In genomic region chr20:59832406-59833156, GRCh38 we compare ENCODE assay signal across 20 cellular contexts.
A peak's percentile ranks its signal among the peaks of the same experiment; 100 is the strongest.
DNase-seq lines count a peak whose midpoint lies in the region; ATAC-seq and TF ChIP-seq lines count a peak whose summit lies in the region.
"Had no signal": no experiment of that assay in that cellular context is flagged by ENCODE, and none has a peak within 500 bp of the region (broad histone marks: within the 10 kb centered on the region; RNA-seq: fewer than 3 reads in every experiment).

No MANE protein-coding gene starts in this region.

- H2AFZ ChIP-seq in OCI-LY7 (ENCODE audit: low read length): no peak overlapping the region

- no peak overlapping the region for H3K27ac Mint-ChIP-seq in activated CD8-positive, alpha-beta memory T cell treated with anti-CD3 and anti-CD28 coated beads, Interleukin-2, amount 10 ng/mL, durations not matched to agents 7 days and 5 days
- H3K27ac Mint-ChIP-seq: H9 had no signal

- peak; percentile 26 for DNase-seq in activated CD8-positive, alpha-beta memory T cell treated with anti-CD3 and anti-CD28 coated beads, Interleukin-2, amount 10 ng/mL, durations not matched to agents 7 days and 5 days
- DNase-seq in activated CD8-positive, alpha-beta memory T cell treated with anti-CD3 and anti-CD28 coated beads, Interleukin-2, amount 50 U/mL, for 4 hours: no peak
- DNase-seq in H7 (peak; percentile 6), esophagus muscularis mucosa (ENCODE audit: extremely low spot score) (peak; percentile 89), sigmoid colon (peak; percentile 44), DMS53 treated with DMSO at 0.1 percent for 48 hours (lab: John Stamatoyannopoulos, UW; ENCODE audit: unreplicated experiment) (no peak), OCI-LY7 (ENCODE audit: low spot score) (no peak)
- DNase-seq: 8988T, DMS 273 treated with DMSO at 0.1 percent for 48 hours, IMR-90, Karpas-422, MG63, NCI-H1092, NCI-H1694, NCI-H2107, NCI-H2227 treated with DMSO at 0.1 percent for 48 hours, NCI-H524, SHP77 treated with DMSO at 0.1 percent for 48 hours had no signal

- H3K79me2 ChIP-seq in OCI-LY7 (ENCODE audit: insufficient read depth, low read depth, low read length): no peaks in the 10 kb centered on the region

- ATAC-seq in activated CD8-positive, alpha-beta memory T cell treated with anti-CD3 and anti-CD28 coated beads, Interleukin-2, amount 10 ng/mL, durations not matched to agents 7 days and 5 days: no peak
- no peak for ATAC-seq in HG02678 (IDR thresholded peaks at IDR 0.05; ENCODE audit: unreplicated experiment)

- no peaks in the 10 kb centered on the region; the same call in 1 of the 2 replicates for H3K27me3 ChIP-seq in H7 (ENCODE audit: control insufficient read depth, insufficient read depth, low read length)
- peaks cover 0 to 11% (median under 1%) of the 10 kb centered on the region in 4 donors for H3K27me3 ChIP-seq in esophagus muscularis mucosa
- H3K27me3 ChIP-seq in sigmoid colon: peaks cover 0 to 4% (median 0%) of the 10 kb centered on the region in 3 donors
- H3K27me3 ChIP-seq: MG63 had no signal

- no peaks in the 10 kb centered on the region for H4K20me1 ChIP-seq in OCI-LY7 (ENCODE audit: insufficient read depth, low read length)

- TF ChIP-seq EP300 in esophagus muscularis mucosa (IDR thresholded peaks at IDR 0.05) (no peak), sigmoid colon (IDR thresholded peaks at IDR 0.05) (no peak)

- H3K9me2 ChIP-seq in OCI-LY7 (ENCODE audit: insufficient read depth, low read length): no peaks in the 10 kb centered on the region

- H3K27me3 Mint-ChIP-seq in activated CD8-positive, alpha-beta memory T cell treated with anti-CD3 and anti-CD28 coated beads, Interleukin-2, amount 10 ng/mL, durations not matched to agents 7 days and 5 days: peaks cover 3% of the 10 kb centered on the region

- H3K4me3 ChIP-seq in H7 (ENCODE audit: insufficient read depth, low read depth, low read length): no peak overlapping the region
- no peak overlapping the region for H3K4me3 ChIP-seq in esophagus muscularis mucosa
- no peak overlapping the region for H3K4me3 ChIP-seq in sigmoid colon
- H3K4me3 ChIP-seq in OCI-LY7 (ENCODE audit: low read depth, low read length, poor library complexity, severe bottlenecking): no peak overlapping the region
- H3K4me3 ChIP-seq: MG63 had no signal

- no peak overlapping the region for H3K27ac ChIP-seq in esophagus muscularis mucosa (replicated peaks in 1 of 4)
- H3K27ac ChIP-seq in sigmoid colon: no peak overlapping the region
- no peak overlapping the region for H3K27ac ChIP-seq in OCI-LY7 (ENCODE audit: low read depth, low read length, poor library complexity, severe bottlenecking)

- no peak overlapping the region for H3K4me3 Mint-ChIP-seq in activated CD8-positive, alpha-beta memory T cell treated with anti-CD3 and anti-CD28 coated beads, Interleukin-2, amount 10 ng/mL, durations not matched to agents 7 days and 5 days
- H3K4me3 Mint-ChIP-seq: H9 had no signal

- H3K4me1 ChIP-seq in esophagus muscularis mucosa: peaks cover 16 to 27% (median 20%) of the 10 kb centered on the region in 4 donors
- peaks cover 0 to 17% (median 16%) of the 10 kb centered on the region in 4 donors for H3K4me1 ChIP-seq in sigmoid colon
- H3K4me1 ChIP-seq in OCI-LY7 (ENCODE audit: insufficient read depth, low read length, poor library complexity, severe bottlenecking): no peaks in the 10 kb centered on the region

- BruUV-seq in OCI-LY7 (replicated peaks; lab: Mats Ljungman, UMichigan): no TSS peak

- intact Hi-C loops in esophagus muscularis mucosa (cut with DNase I): no loop called here
- intact Hi-C loops in sigmoid colon (cut with DNase I): no loop called here
- intact Hi-C loops in OCI-LY7 (cut with micrococcal nuclease; ENCODE audit: unreplicated experiment): no loop called here

- no peaks in the 10 kb centered on the region for H3K36me3 ChIP-seq in H7 (replicated peaks; ENCODE audit: control insufficient read depth, insufficient read depth, low read length)
- no peaks in the 10 kb centered on the region for H3K36me3 ChIP-seq in esophagus muscularis mucosa
- no peaks in the 10 kb centered on the region for H3K36me3 ChIP-seq in sigmoid colon
- H3K36me3 ChIP-seq in OCI-LY7 (ENCODE audit: insufficient read depth, low read length): no peaks in the 10 kb centered on the region
- H3K36me3 ChIP-seq: MG63 had no signal

- TF ChIP-seq POLR2A in esophagus muscularis mucosa (IDR thresholded peaks at IDR 0.05; ENCODE audit: low read depth) (no peak), sigmoid colon (IDR thresholded peaks at IDR 0.05) (no peak)

- CTCF ChIA-PET in activated CD8-positive, alpha-beta memory T cell treated with anti-CD3 and anti-CD28 coated beads, Interleukin-2, amount 10 ng/mL, durations not matched to agents 7 days and 5 days (lab: Charles Lee): no interaction called here
- CTCF ChIA-PET in OCI-LY7 (lab: Charles Lee; ENCODE audit: unreplicated experiment): no interaction called here

- 87% methylated on average over 10 of the region's 10 CpGs for WGBS in esophagus muscularis mucosa
- WGBS in sigmoid colon, 2 donors: 84 to 87% methylated on average over 10 of the region's 10 CpGs

- POLR2A ChIA-PET in OCI-LY7 (lab: Charles Lee): interaction anchor here (0.6 kb wide), 1 partner anchor 67 kb away, joined by 4 read pairs; no protein-coding TSS in a partner anchor

- H3K4me2 ChIP-seq in OCI-LY7 (ENCODE audit: low read length): no peak overlapping the region

- TF ChIP-seq CTCF in esophagus muscularis mucosa (IDR thresholded peaks at IDR 0.05): no peak
- TF ChIP-seq CTCF in sigmoid colon (IDR thresholded peaks at IDR 0.05): no peak
- no peak for TF ChIP-seq CTCF in OCI-LY7 (conservative IDR thresholded peaks at IDR 0.05; ENCODE audit: low read length)

- H3K36me3 Mint-ChIP-seq in activated CD8-positive, alpha-beta memory T cell treated with anti-CD3 and anti-CD28 coated beads, Interleukin-2, amount 10 ng/mL, durations not matched to agents 7 days and 5 days: no peaks in the 10 kb centered on the region

- no peaks in the 10 kb centered on the region for H3K9me3 Mint-ChIP-seq in activated CD8-positive, alpha-beta memory T cell treated with anti-CD3 and anti-CD28 coated beads, Interleukin-2, amount 10 ng/mL, durations not matched to agents 7 days and 5 days (ENCODE audit: low read depth)

- H3K4me1 Mint-ChIP-seq in activated CD8-positive, alpha-beta memory T cell treated with anti-CD3 and anti-CD28 coated beads, Interleukin-2, amount 10 ng/mL, durations not matched to agents 7 days and 5 days: no peaks in the 10 kb centered on the region

- H3K9me3 ChIP-seq in esophagus muscularis mucosa: no peaks in the 10 kb centered on the region
- H3K9me3 ChIP-seq in sigmoid colon: no peaks in the 10 kb centered on the region
- H3K9me3 ChIP-seq in OCI-LY7 (ENCODE audit: low read length): no peaks in the 10 kb centered on the region
- H3K9me3 ChIP-seq: MG63 had no signal

Comparison
In these comparisons a context has a peak if more than half of its experiments do, and no peak if none do; other contexts are left out.
1. DNase-seq: peak in activated CD8-positive, alpha-beta memory T cell treated with anti-CD3 and anti-CD28 coated beads, Interleukin-2, amount 10 ng/mL, durations not matched to agents 7 days and 5 days (single experiment), H7 (single experiment), esophagus muscularis mucosa (single experiment) and sigmoid colon (single experiment); none in activated CD8-positive, alpha-beta memory T cell treated with anti-CD3 and anti-CD28 coated beads, Interleukin-2, amount 50 U/mL, for 4 hours (single experiment), DMS53 treated with DMSO at 0.1 percent for 48 hours (single experiment) and OCI-LY7 (single experiment).